Comparison of ENCODE assay signal across 1 cellular context in genomic region chr6:169751242-169752073, GRCh38.
TF ChIP-seq lines count a peak whose summit lies in the region.

TSS of gene DYNLT2 (minus strand) at chr6:169751572. CDS start at chr6:169751458, 114 bp downstream.
TSS of gene ERMARD (plus strand) at chr6:169751622. CDS start at chr6:169751658, 36 bp downstream.

TF ChIP-seq in K562, 482 proteins besides CTCF, POLR2A, EP300 and RAD21 (continued from another document and continues in another):
- no peak for TF ChIP-seq ZNF407 (IDR thresholded peaks at IDR 0.05; ENCODE audit: low read depth)
- peak in 1 of 2 experiments; percentile 88; a peak in 1 of 4 replicates for TF ChIP-seq KDM4B (IDR thresholded peaks at IDR 0.05; ENCODE audit: borderline replicate concordance in 2 of 2, low read depth in 1 of 2)
- peak; percentile 66 for TF ChIP-seq BRD9 (IDR thresholded peaks at IDR 0.05; ENCODE audit: low read depth, partially characterized antibody)
- TF ChIP-seq ZSCAN29 (IDR thresholded peaks at IDR 0.05) = 0 out of 2 replicates have a peak, but pooled peaks have one; percentile 34
- TF ChIP-seq RFX5 (IDR thresholded peaks at IDR 0.05; ENCODE audit: low read depth, low read length) = peak; percentile 54; the same call in 1 of the 2 replicates
- peak; percentile 71 for TF ChIP-seq GMEB1 (CRISPR knock-in tag; IDR thresholded peaks at IDR 0.05)
- TF ChIP-seq ZNF785 (CRISPR knock-in tag; IDR thresholded peaks at IDR 0.05) = no peak
- TF ChIP-seq SRF (CRISPR knock-in tag; IDR thresholded peaks at IDR 0.05) = peak in 1 of 2 experiments; percentile 60; a peak in 1 of 4 replicates
- 0 out of 2 replicates have a peak, but pooled peaks have one; percentile 14 for TF ChIP-seq HDGF (IDR thresholded peaks at IDR 0.05)
- no peak for TF ChIP-seq YBX1 (IDR thresholded peaks at IDR 0.05)
- no peak for TF ChIP-seq POLR3G (IDR thresholded peaks at IDR 0.05; ENCODE audit: extremely low read depth, insufficient read length, insufficient replicate concordance)
- no peak; the same call in 1 of the 2 replicates for TF ChIP-seq ZNF644 (tag; IDR thresholded peaks at IDR 0.05; ENCODE audit: low read depth)
- peak; percentile 72 for TF ChIP-seq ZHX1 (conservative IDR thresholded peaks at IDR 0.05; ENCODE audit: low read length)
- peak; percentile 99 for TF ChIP-seq RBFOX2 (IDR thresholded peaks at IDR 0.05; ENCODE audit: low read depth, low read length)
- TF ChIP-seq USF2 (CRISPR knock-in tag; IDR thresholded peaks at IDR 0.05) = peak; percentile 0; the same call in 1 of the 2 replicates
- peak; percentile 80 for TF ChIP-seq LCOR (CRISPR knock-in tag; IDR thresholded peaks at IDR 0.05)
- TF ChIP-seq IRF2 (CRISPR knock-in tag; IDR thresholded peaks at IDR 0.05) = no peak; the same call in 1 of the 2 replicates
- no peak for TF ChIP-seq CUX1 (CRISPR knock-in tag; IDR thresholded peaks at IDR 0.05)
- TF ChIP-seq NR1H2 (CRISPR knock-in tag; IDR thresholded peaks at IDR 0.05) = peak; percentile 26; the same call in 1 of the 2 replicates
- TF ChIP-seq MTF1 (CRISPR knock-in tag; IDR thresholded peaks at IDR 0.05; ENCODE audit: borderline replicate concordance) = no peak
- peak; percentile 88; the same call in 1 of the 2 replicates for TF ChIP-seq AFF4 (CRISPR knock-in tag; IDR thresholded peaks at IDR 0.05)
- peak; percentile 71; the same call in 1 of the 2 replicates for TF ChIP-seq SP1 (CRISPR knock-in tag; IDR thresholded peaks at IDR 0.05)
- peak; percentile 55; the same call in 1 of the 2 replicates for TF ChIP-seq KLF6 (CRISPR knock-in tag; IDR thresholded peaks at IDR 0.05; ENCODE audit: borderline replicate concordance)
- no peak for TF ChIP-seq ATF4 (CRISPR knock-in tag; IDR thresholded peaks at IDR 0.05)
- no peak; the same call in 1 of the 2 replicates for TF ChIP-seq IRF1 (CRISPR knock-in tag; IDR thresholded peaks at IDR 0.05; ENCODE audit: borderline replicate concordance)
- peak; percentile 83 to 85; a peak in 3 of 4 replicates for TF ChIP-seq TBL1XR1 (IDR thresholded peaks at IDR 0.05; ENCODE audit: low read length in 2 of 2)
- TF ChIP-seq SNAPC5 (CRISPR knock-in tag; IDR thresholded peaks at IDR 0.05) = no peak
- TF ChIP-seq U2AF2 (optimal IDR thresholded peaks at IDR 0.05; ENCODE audit: low read depth, low read length) = no peak
